In genomic region chr17:73643012-73643845, GRCh38 we compare ENCODE assay signal across 8 cellular contexts. TPM values are rescaled to one million over a fixed set of nuclear protein-coding genes. Genes with fewer than 3 reads are reported as not detected.
DNase-seq lines count a peak whose midpoint lies in the region; ATAC-seq and TF ChIP-seq lines count a peak whose summit lies in the region.

No MANE protein-coding gene starts in this region.

- in situ Hi-C loops in KBM-7 (cut with MboI; ENCODE audit: low pct_unique_long_range_greater_than_20kb, low sequenced_read_pairs) = no loop called here

- DNase-seq in LNCaP clone FGC (ENCODE audit: low read depth) = no peak
- peak; percentile 61 for DNase-seq in activated CD8-positive, alpha-beta T cell treated with anti-CD3 and anti-CD28 coated beads, Interleukin-2, amount 10 ng/mL, durations not matched to agents 7 days and 5 days
- no peak for DNase-seq in fibroblast of villous mesenchyme (ENCODE audit: low read depth)
- peak; percentile 71 for DNase-seq in neural progenitor cell (ENCODE audit: low spot score)
- DNase-seq in DMS79 treated with DMSO at 0.1 percent for 48 hours (lab: John Stamatoyannopoulos, UW) = no peak
- no peak for DNase-seq in KBM-7

- H3K4me3 Mint-ChIP-seq in activated CD8-positive, alpha-beta T cell treated with anti-CD3 and anti-CD28 coated beads, Interleukin-2, amount 10 ng/mL, durations not matched to agents 7 days and 5 days = peak overlapping the region; percentile 84
- H3K4me3 Mint-ChIP-seq in neural progenitor cell = peak overlapping the region; percentile 97

- no peak overlapping the region; a peak in 3 of 22 replicates for H3K27ac ChIP-seq in BLaER1 treated with 17β-estradiol and CSF1 and Interleukin-3, amounts not matched to agents 10 nM and 100 nM
- H3K27ac ChIP-seq in neural progenitor cell = no peak overlapping the region

- H3K4me3 ChIP-seq in BLaER1 treated with 17β-estradiol and CSF1 and Interleukin-3, amounts not matched to agents 10 nM and 100 nM = peak overlapping the region; percentile 53 to 77 (median 74)
- peak overlapping the region; percentile 32; the same call in 1 of the 2 replicates for H3K4me3 ChIP-seq in LNCaP clone FGC (ENCODE audit: low read depth, low read length)
- H3K4me3 ChIP-seq in fibroblast of villous mesenchyme (ENCODE audit: low read depth, low read length) = peak overlapping the region; percentile 3
- peak overlapping the region; percentile 87 for H3K4me3 ChIP-seq in neural progenitor cell

- peaks cover 17% of the 10 kb centered on the region for H3F3A ChIP-seq in neural progenitor cell (ENCODE audit: low read depth)

- ATAC-seq in activated CD8-positive, alpha-beta T cell treated with anti-CD3 and anti-CD28 coated beads, Interleukin-2, amount 10 ng/mL, durations not matched to agents 7 days and 5 days = peak; percentile 51
- no peak for ATAC-seq in GM21717 (IDR thresholded peaks at IDR 0.05; ENCODE audit: unreplicated experiment)

- H3K27me3 ChIP-seq in BLaER1 treated with 17β-estradiol and CSF1 and Interleukin-3, amounts not matched to agents 10 nM and 100 nM = peaks cover 34 to 66% (median 54%) of the 10 kb centered on the region in 11 experiments; a peak in 20 of 22 replicates
- H3K27me3 ChIP-seq in neural progenitor cell = peaks cover 16% of the 10 kb centered on the region

- H2AFZ ChIP-seq in neural progenitor cell (replicated peaks) = no peak overlapping the region

- CTCF ChIA-PET in activated CD8-positive, alpha-beta T cell treated with anti-CD3 and anti-CD28 coated beads, Interleukin-2, amount 10 ng/mL, durations not matched to agents 7 days and 5 days (lab: Charles Lee) = interaction anchor here (1.3 to 5.0 kb wide), 4 partner anchors 46 to 213 kb away, joined by 3 to 41 read pairs (median 3); no protein-coding TSS in a partner anchor

- H3K27me3 Mint-ChIP-seq in activated CD8-positive, alpha-beta T cell treated with anti-CD3 and anti-CD28 coated beads, Interleukin-2, amount 10 ng/mL, durations not matched to agents 7 days and 5 days (ENCODE audit: low read depth) = peaks cover 35% of the 10 kb centered on the region
- H3K27me3 Mint-ChIP-seq in neural progenitor cell (ENCODE audit: insufficient read depth, low read depth) = peaks cover 6% of the 10 kb centered on the region

- peaks cover 66% of the 10 kb centered on the region for H3K79me2 ChIP-seq in neural progenitor cell (ENCODE audit: low read depth)

- H3K9me3 ChIP-seq in BLaER1 treated with 17β-estradiol and CSF1 and Interleukin-3, amounts not matched to agents 10 nM and 100 nM (replicated peaks in 1 of 11) = no peaks in the 10 kb centered on the region
- no peaks in the 10 kb centered on the region for H3K9me3 ChIP-seq in neural progenitor cell (ENCODE audit: low read depth)

- TF ChIP-seq CTCF in LNCaP clone FGC (IDR thresholded peaks at IDR 0.05; ENCODE audit: control insufficient read depth, extremely low read depth, insufficient read depth) (peak; percentile 35), fibroblast of villous mesenchyme (IDR thresholded peaks at IDR 0.05; ENCODE audit: insufficient read depth, low read depth, low read length) (peak; percentile 18), neural progenitor cell (IDR thresholded peaks at IDR 0.05) (peak; percentile 21)

- POLR2A ChIA-PET in activated CD8-positive, alpha-beta T cell treated with anti-CD3 and anti-CD28 coated beads, Interleukin-2, amount 10 ng/mL, durations not matched to agents 7 days and 5 days (lab: Charles Lee) = no interaction called here

- H3K27ac Mint-ChIP-seq in activated CD8-positive, alpha-beta T cell treated with anti-CD3 and anti-CD28 coated beads, Interleukin-2, amount 10 ng/mL, durations not matched to agents 7 days and 5 days = no peak overlapping the region
- H3K27ac Mint-ChIP-seq in neural progenitor cell = no peak overlapping the region

- H3K4me1 Mint-ChIP-seq in activated CD8-positive, alpha-beta T cell treated with anti-CD3 and anti-CD28 coated beads, Interleukin-2, amount 10 ng/mL, durations not matched to agents 7 days and 5 days (ENCODE audit: low read depth) = peaks cover 22% of the 10 kb centered on the region
- peaks cover 62% of the 10 kb centered on the region for H3K4me1 Mint-ChIP-seq in neural progenitor cell

- H3K9me3 Mint-ChIP-seq in activated CD8-positive, alpha-beta T cell treated with anti-CD3 and anti-CD28 coated beads, Interleukin-2, amount 10 ng/mL, durations not matched to agents 7 days and 5 days (ENCODE audit: insufficient read depth) = no peaks in the 10 kb centered on the region
- H3K9me3 Mint-ChIP-seq in neural progenitor cell = no peaks in the 10 kb centered on the region

- H3K36me3 Mint-ChIP-seq in activated CD8-positive, alpha-beta T cell treated with anti-CD3 and anti-CD28 coated beads, Interleukin-2, amount 10 ng/mL, durations not matched to agents 7 days and 5 days (ENCODE audit: low read depth) = no peaks in the 10 kb centered on the region
- H3K36me3 Mint-ChIP-seq in neural progenitor cell = peaks cover 4% of the 10 kb centered on the region

- peak overlapping the region; percentile 30 to 79 (median 61); a peak in 19 of 22 replicates for H3K9ac ChIP-seq in BLaER1 treated with 17β-estradiol and CSF1 and Interleukin-3, amounts not matched to agents 10 nM and 100 nM
- H3K9ac ChIP-seq in neural progenitor cell = peak overlapping the region; percentile 48

- H3K36me3 ChIP-seq in BLaER1 treated with 17β-estradiol and CSF1 and Interleukin-3, amounts not matched to agents 10 nM and 100 nM = no peaks in the 10 kb centered on the region
- H3K36me3 ChIP-seq in neural progenitor cell = no peaks in the 10 kb centered on the region

- H3K4me2 ChIP-seq in BLaER1 treated with 17β-estradiol and CSF1 and Interleukin-3, amounts not matched to agents 10 nM and 100 nM = peak overlapping the region; percentile 85 to 100 (median 99)
- H3K4me2 ChIP-seq in neural progenitor cell = peak overlapping the region; percentile 81

- peaks cover 0 to 42% (median 11%) of the 10 kb centered on the region in 11 experiments; a peak in 9 of 22 replicates for H4K20me1 ChIP-seq in BLaER1 treated with 17β-estradiol and CSF1 and Interleukin-3, amounts not matched to agents 10 nM and 100 nM
- H4K20me1 ChIP-seq in neural progenitor cell (ENCODE audit: low read depth) = peaks cover 55% of the 10 kb centered on the region

- H3K4me1 ChIP-seq in BLaER1 treated with 17β-estradiol and CSF1 and Interleukin-3, amounts not matched to agents 10 nM and 100 nM = peaks cover 14 to 46% (median 32%) of the 10 kb centered on the region in 10 experiments; a peak in 19 of 20 replicates
- peaks cover 41% of the 10 kb centered on the region for H3K4me1 ChIP-seq in neural progenitor cell

RNA-seq across cellular contexts. Expression of gene SDK2, which starts 1.0 kb away (rescaled TPM):
- 10 to 100 TPM; 18.4 to 20.0 TPM for total RNA-seq in activated CD8-positive, alpha-beta T cell treated with anti-CD3 and anti-CD28 coated beads, Interleukin-2, amount 10 ng/mL, durations not matched to agents 7 days and 5 days
- under 0.01 TPM in 2 replicates for total RNA-seq in fibroblast of villous mesenchyme
- 15.3 and 39.9 TPM in 2 replicates for total RNA-seq in neural progenitor cell (ENCODE audit: low replicate concordance)

Comparison
In these comparisons a context has a peak if more than half of its experiments do, and no peak if none do; other contexts are left out.
1. H3K4me3 ChIP-seq: peak in every context shown above with its lines; median percentile 87 in neural progenitor cell; 74 in BLaER1 treated with 17β-estradiol and CSF1 and Interleukin-3, amounts not matched to agents 10 nM and 100 nM; 32 in LNCaP clone FGC; 3 in fibroblast of villous mesenchyme.
2. DNase-seq: peak in activated CD8-positive, alpha-beta T cell treated with anti-CD3 and anti-CD28 coated beads, Interleukin-2, amount 10 ng/mL, durations not matched to agents 7 days and 5 days (single experiment) and neural progenitor cell (single experiment); none in LNCaP clone FGC (single experiment), fibroblast of villous mesenchyme (single experiment), DMS79 treated with DMSO at 0.1 percent for 48 hours (single experiment) and KBM-7 (single experiment).
3. RNA of gene SDK2, which starts 1.0 kb away (total RNA-seq): 18.4 to 20.0 TPM in activated CD8-positive, alpha-beta T cell treated with anti-CD3 and anti-CD28 coated beads, Interleukin-2, amount 10 ng/mL, durations not matched to agents 7 days and 5 days and 15.3 to 39.9 TPM in neural progenitor cell; under 0.01 TPM in fibroblast of villous mesenchyme; every median in the first group is over 10 times any median in the second.
4. Peak in every context shown above with its lines, with median percentiles within 50 percentile points of each other: CTCF ChIP-seq.